Comparison of ENCODE assay signal across 2 cellular contexts in genomic region chr1:157984469-157984868, GRCh38.
TF ChIP-seq lines count a peak whose summit lies in the region.

No MANE protein-coding gene starts in this region.

TF ChIP-seq in GM23338, 12 proteins besides CTCF, POLR2A, EP300 and RAD21:
- TF ChIP-seq POLR2AphosphoS5 (IDR thresholded peaks at IDR 0.05; ENCODE audit: low read depth): no peak
- no peak for TF ChIP-seq EZH2 (IDR thresholded peaks at IDR 0.05; ENCODE audit: low read depth, unreplicated experiment)
- TF ChIP-seq, protein P1, sequence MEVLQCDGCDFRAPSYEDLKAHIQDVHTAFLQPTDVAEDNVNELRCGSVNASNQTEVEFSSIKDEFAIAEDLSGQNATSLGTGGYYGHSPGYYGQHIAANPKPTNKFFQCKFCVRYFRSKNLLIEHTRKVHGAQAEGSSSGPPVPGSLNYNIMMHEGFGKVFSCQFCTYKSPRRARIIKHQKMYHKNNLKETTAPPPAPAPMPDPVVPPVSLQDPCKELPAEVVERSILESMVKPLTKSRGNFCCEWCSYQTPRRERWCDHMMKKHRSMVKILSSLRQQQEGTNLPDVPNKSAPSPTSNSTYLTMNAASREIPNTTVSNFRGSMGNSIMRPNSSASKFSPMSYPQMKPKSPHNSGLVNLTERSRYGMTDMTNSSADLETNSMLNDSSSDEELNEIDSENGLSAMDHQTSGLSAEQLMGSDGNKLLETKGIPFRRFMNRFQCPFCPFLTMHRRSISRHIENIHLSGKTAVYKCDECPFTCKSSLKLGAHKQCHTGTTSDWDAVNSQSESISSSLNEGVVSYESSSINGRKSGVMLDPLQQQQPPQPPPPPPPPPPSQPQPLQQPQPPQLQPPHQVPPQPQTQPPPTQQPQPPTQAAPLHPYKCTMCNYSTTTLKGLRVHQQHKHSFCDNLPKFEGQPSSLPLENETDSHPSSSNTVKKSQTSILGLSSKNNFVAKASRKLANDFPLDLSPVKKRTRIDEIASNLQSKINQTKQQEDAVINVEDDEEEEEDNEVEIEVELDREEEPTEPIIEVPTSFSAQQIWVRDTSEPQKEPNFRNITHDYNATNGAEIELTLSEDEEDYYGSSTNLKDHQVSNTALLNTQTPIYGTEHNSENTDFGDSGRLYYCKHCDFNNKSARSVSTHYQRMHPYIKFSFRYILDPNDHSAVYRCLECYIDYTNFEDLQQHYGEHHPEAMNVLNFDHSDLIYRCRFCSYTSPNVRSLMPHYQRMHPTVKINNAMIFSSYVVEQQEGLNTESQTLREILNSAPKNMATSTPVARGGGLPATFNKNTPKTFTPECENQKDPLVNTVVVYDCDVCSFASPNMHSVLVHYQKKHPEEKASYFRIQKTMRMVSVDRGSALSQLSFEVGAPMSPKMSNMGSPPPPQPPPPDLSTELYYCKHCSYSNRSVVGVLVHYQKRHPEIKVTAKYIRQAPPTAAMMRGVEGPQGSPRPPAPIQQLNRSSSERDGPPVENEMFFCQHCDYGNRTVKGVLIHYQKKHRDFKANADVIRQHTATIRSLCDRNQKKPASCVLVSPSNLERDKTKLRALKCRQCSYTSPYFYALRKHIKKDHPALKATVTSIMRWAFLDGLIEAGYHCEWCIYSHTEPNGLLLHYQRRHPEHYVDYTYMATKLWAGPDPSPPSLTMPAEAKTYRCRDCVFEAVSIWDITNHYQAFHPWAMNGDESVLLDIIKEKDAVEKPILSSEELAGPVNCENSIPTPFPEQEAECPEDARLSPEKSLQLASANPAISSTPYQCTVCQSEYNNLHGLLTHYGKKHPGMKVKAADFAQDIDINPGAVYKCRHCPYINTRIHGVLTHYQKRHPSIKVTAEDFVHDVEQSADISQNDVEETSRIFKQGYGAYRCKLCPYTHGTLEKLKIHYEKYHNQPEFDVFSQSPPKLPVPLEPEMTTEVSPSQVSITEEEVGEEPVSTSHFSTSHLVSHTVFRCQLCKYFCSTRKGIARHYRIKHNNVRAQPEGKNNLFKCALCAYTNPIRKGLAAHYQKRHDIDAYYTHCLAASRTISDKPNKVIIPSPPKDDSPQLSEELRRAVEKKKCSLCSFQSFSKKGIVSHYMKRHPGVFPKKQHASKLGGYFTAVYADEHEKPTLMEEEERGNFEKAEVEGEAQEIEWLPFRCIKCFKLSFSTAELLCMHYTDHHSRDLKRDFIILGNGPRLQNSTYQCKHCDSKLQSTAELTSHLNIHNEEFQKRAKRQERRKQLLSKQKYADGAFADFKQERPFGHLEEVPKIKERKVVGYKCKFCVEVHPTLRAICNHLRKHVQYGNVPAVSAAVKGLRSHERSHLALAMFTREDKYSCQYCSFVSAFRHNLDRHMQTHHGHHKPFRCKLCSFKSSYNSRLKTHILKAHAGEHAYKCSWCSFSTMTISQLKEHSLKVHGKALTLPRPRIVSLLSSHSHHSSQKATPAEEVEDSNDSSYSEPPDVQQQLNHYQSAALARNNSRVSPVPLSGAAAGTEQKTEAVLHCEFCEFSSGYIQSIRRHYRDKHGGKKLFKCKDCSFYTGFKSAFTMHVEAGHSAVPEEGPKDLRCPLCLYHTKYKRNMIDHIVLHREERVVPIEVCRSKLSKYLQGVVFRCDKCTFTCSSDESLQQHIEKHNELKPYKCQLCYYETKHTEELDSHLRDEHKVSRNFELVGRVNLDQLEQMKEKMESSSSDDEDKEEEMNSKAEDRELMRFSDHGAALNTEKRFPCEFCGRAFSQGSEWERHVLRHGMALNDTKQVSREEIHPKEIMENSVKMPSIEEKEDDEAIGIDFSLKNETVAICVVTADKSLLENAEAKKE (CRISPR knock-in tag; IDR thresholded peaks at IDR 0.05): no peak
- TF ChIP-seq ZNF114 (CRISPR knock-in tag; IDR thresholded peaks at IDR 0.05): no peak
- TF ChIP-seq CREB1 (CRISPR knock-in tag; IDR thresholded peaks at IDR 0.05; ENCODE audit: low read depth): no peak
- no peak for TF ChIP-seq STAT1 (IDR thresholded peaks at IDR 0.05; ENCODE audit: unreplicated experiment)
- TF ChIP-seq EZH2phosphoT487 (IDR thresholded peaks at IDR 0.05; ENCODE audit: unreplicated experiment): no peak
- TF ChIP-seq, protein P2, sequence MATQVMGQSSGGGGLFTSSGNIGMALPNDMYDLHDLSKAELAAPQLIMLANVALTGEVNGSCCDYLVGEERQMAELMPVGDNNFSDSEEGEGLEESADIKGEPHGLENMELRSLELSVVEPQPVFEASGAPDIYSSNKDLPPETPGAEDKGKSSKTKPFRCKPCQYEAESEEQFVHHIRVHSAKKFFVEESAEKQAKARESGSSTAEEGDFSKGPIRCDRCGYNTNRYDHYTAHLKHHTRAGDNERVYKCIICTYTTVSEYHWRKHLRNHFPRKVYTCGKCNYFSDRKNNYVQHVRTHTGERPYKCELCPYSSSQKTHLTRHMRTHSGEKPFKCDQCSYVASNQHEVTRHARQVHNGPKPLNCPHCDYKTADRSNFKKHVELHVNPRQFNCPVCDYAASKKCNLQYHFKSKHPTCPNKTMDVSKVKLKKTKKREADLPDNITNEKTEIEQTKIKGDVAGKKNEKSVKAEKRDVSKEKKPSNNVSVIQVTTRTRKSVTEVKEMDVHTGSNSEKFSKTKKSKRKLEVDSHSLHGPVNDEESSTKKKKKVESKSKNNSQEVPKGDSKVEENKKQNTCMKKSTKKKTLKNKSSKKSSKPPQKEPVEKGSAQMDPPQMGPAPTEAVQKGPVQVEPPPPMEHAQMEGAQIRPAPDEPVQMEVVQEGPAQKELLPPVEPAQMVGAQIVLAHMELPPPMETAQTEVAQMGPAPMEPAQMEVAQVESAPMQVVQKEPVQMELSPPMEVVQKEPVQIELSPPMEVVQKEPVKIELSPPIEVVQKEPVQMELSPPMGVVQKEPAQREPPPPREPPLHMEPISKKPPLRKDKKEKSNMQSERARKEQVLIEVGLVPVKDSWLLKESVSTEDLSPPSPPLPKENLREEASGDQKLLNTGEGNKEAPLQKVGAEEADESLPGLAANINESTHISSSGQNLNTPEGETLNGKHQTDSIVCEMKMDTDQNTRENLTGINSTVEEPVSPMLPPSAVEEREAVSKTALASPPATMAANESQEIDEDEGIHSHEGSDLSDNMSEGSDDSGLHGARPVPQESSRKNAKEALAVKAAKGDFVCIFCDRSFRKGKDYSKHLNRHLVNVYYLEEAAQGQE (IDR thresholded peaks at IDR 0.05; ENCODE audit: unreplicated experiment): no peak
- TF ChIP-seq, protein P3, sequence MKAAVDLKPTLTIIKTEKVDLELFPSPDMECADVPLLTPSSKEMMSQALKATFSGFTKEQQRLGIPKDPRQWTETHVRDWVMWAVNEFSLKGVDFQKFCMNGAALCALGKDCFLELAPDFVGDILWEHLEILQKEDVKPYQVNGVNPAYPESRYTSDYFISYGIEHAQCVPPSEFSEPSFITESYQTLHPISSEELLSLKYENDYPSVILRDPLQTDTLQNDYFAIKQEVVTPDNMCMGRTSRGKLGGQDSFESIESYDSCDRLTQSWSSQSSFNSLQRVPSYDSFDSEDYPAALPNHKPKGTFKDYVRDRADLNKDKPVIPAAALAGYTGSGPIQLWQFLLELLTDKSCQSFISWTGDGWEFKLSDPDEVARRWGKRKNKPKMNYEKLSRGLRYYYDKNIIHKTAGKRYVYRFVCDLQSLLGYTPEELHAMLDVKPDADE (IDR thresholded peaks at IDR 0.05): no peak
- no peak for TF ChIP-seq JUNB (IDR thresholded peaks at IDR 0.05; ENCODE audit: unreplicated experiment)
- TF ChIP-seq NANOG (IDR thresholded peaks at IDR 0.05; ENCODE audit: borderline replicate concordance): no peak
- TF ChIP-seq ZNF331 (CRISPR knock-in tag; IDR thresholded peaks at IDR 0.05; ENCODE audit: low read depth): no peak

TF ChIP-seq in H1, 55 proteins besides CTCF, POLR2A, EP300 and RAD21:
- TF ChIP-seq SRF (IDR thresholded peaks at IDR 0.05; ENCODE audit: low read depth, low read length) (no peak), PHF8 (conservative IDR thresholded peaks at IDR 0.05; ENCODE audit: low read depth, low read length) (no peak), KDM4A (IDR thresholded peaks at IDR 0.05; ENCODE audit: low read depth, low read length, severe bottlenecking) (no peak), USF2 (IDR thresholded peaks at IDR 0.05; ENCODE audit: low read length) (no peak), CHD2 (IDR thresholded peaks at IDR 0.05; ENCODE audit: low read length) (no peak)
- TF ChIP-seq, protein P4, sequence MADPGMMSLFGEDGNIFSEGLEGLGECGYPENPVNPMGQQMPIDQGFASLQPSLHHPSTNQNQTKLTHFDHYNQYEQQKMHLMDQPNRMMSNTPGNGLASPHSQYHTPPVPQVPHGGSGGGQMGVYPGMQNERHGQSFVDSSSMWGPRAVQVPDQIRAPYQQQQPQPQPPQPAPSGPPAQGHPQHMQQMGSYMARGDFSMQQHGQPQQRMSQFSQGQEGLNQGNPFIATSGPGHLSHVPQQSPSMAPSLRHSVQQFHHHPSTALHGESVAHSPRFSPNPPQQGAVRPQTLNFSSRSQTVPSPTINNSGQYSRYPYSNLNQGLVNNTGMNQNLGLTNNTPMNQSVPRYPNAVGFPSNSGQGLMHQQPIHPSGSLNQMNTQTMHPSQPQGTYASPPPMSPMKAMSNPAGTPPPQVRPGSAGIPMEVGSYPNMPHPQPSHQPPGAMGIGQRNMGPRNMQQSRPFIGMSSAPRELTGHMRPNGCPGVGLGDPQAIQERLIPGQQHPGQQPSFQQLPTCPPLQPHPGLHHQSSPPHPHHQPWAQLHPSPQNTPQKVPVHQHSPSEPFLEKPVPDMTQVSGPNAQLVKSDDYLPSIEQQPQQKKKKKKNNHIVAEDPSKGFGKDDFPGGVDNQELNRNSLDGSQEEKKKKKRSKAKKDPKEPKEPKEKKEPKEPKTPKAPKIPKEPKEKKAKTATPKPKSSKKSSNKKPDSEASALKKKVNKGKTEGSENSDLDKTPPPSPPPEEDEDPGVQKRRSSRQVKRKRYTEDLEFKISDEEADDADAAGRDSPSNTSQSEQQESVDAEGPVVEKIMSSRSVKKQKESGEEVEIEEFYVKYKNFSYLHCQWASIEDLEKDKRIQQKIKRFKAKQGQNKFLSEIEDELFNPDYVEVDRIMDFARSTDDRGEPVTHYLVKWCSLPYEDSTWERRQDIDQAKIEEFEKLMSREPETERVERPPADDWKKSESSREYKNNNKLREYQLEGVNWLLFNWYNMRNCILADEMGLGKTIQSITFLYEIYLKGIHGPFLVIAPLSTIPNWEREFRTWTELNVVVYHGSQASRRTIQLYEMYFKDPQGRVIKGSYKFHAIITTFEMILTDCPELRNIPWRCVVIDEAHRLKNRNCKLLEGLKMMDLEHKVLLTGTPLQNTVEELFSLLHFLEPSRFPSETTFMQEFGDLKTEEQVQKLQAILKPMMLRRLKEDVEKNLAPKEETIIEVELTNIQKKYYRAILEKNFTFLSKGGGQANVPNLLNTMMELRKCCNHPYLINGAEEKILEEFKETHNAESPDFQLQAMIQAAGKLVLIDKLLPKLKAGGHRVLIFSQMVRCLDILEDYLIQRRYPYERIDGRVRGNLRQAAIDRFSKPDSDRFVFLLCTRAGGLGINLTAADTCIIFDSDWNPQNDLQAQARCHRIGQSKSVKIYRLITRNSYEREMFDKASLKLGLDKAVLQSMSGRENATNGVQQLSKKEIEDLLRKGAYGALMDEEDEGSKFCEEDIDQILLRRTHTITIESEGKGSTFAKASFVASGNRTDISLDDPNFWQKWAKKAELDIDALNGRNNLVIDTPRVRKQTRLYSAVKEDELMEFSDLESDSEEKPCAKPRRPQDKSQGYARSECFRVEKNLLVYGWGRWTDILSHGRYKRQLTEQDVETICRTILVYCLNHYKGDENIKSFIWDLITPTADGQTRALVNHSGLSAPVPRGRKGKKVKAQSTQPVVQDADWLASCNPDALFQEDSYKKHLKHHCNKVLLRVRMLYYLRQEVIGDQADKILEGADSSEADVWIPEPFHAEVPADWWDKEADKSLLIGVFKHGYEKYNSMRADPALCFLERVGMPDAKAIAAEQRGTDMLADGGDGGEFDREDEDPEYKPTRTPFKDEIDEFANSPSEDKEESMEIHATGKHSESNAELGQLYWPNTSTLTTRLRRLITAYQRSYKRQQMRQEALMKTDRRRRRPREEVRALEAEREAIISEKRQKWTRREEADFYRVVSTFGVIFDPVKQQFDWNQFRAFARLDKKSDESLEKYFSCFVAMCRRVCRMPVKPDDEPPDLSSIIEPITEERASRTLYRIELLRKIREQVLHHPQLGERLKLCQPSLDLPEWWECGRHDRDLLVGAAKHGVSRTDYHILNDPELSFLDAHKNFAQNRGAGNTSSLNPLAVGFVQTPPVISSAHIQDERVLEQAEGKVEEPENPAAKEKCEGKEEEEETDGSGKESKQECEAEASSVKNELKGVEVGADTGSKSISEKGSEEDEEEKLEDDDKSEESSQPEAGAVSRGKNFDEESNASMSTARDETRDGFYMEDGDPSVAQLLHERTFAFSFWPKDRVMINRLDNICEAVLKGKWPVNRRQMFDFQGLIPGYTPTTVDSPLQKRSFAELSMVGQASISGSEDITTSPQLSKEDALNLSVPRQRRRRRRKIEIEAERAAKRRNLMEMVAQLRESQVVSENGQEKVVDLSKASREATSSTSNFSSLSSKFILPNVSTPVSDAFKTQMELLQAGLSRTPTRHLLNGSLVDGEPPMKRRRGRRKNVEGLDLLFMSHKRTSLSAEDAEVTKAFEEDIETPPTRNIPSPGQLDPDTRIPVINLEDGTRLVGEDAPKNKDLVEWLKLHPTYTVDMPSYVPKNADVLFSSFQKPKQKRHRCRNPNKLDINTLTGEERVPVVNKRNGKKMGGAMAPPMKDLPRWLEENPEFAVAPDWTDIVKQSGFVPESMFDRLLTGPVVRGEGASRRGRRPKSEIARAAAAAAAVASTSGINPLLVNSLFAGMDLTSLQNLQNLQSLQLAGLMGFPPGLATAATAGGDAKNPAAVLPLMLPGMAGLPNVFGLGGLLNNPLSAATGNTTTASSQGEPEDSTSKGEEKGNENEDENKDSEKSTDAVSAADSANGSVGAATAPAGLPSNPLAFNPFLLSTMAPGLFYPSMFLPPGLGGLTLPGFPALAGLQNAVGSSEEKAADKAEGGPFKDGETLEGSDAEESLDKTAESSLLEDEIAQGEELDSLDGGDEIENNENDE (IDR thresholded peaks at IDR 0.05; ENCODE audit: insufficient replicate concordance, low read length): no peak
TF ChIP-seq in H1: peak in this region for 0.
